In genomic region chr15:92170897-92171296, GRCh38 we compare ENCODE assay signal across 17 cellular contexts.
"Had no signal": no experiment of that assay in that cellular context is flagged by ENCODE, and none has a peak within 500 bp of the region (broad histone marks: within the 10 kb centered on the region; RNA-seq: fewer than 3 reads in every experiment).

No MANE protein-coding gene starts in this region.

- H3K27ac ChIP-seq: esophagus muscularis mucosa, gastrocnemius medialis, heart right ventricle, left lung, lower lobe of right lung, sigmoid colon, skin epidermis, suprapubic skin, tibial artery, upper lobe of left lung, uterus had no signal

- DNase-seq: cortex of kidney; dorsolateral prefrontal cortex; effector CD8-positive, alpha-beta T cell; gastrocnemius medialis; heart right ventricle; left lung; lower lobe of right lung; naive B cell; sigmoid colon; stimulated activated CD4-positive, alpha-beta T cell treated with anti-CD3 and anti-CD28 coated beads, Interleukin-12 subunit alpha, Interleukin-12 subunit beta, amount 100 ng/mL, for 4 hours; stimulated activated naive CD8-positive, alpha-beta T cell treated with anti-CD3 and anti-CD28 coated beads, Interleukin-15, Interleukin-2, amounts not matched to agents 100 U/mL and 50 U/mL, for 24 hours; tibial artery; upper lobe of left lung; uterus had no signal

- ATAC-seq: gastrocnemius medialis; heart right ventricle; left lung; lower lobe of right lung; stimulated activated naive CD8-positive, alpha-beta T cell treated with anti-CD3 and anti-CD28 coated beads, Interleukin-15, Interleukin-2, amounts not matched to agents 100 U/mL and 50 U/mL, for 24 hours had no signal
